ENCODE assay signal across 36 cellular contexts in genomic region chr4:18842431-18842830, GRCh38.
"Had no signal": no experiment of that assay in that cellular context is flagged by ENCODE, and none has a peak within 500 bp of the region (broad histone marks: within the 10 kb centered on the region; RNA-seq: fewer than 3 reads in every experiment).

No MANE protein-coding gene starts in this region.

- H3K4me3 Mint-ChIP-seq: activated B cell treated with CpG ODN at 0.5 μM for 24 hours; activated CD4-positive, alpha-beta memory T cell treated with anti-CD3 and anti-CD28 coated beads for 36 hours; activated CD4-positive, alpha-beta T cell treated with anti-CD3 and anti-CD28 coated beads, Interleukin-2, amount 10 ng/mL, durations not matched to agents 24 days and 14 days; activated CD8-positive, alpha-beta T cell treated with anti-CD3 and anti-CD28 coated beads for 36 hours; activated naive CD4-positive, alpha-beta T cell treated with anti-CD3 and anti-CD28 coated beads for 36 hours; activated naive CD8-positive, alpha-beta T cell treated with anti-CD3 and anti-CD28 coated beads for 36 hours; activated T-cell treated with anti-CD3 and anti-CD28 coated beads, Interleukin-2, amount 50 U/mL, for 4 hours; activated T-cell treated with anti-CD3 and anti-CD28 coated beads, Interleukin-2, amount 50 U/mL, for 72 hours; activated T-helper 1 cell treated with anti-CD3 and anti-CD28 coated beads, Interleukin-12 subunit alpha, Interleukin-12 subunit beta, Interleukin-2, Interleukin-4 antibody, amounts not matched to agents 30 ng/mL and 10 ng/mL and 1 ng/mL, durations not matched to agents 14 hours and 24 hours and 36 hours; activated T-helper 17 cell treated with anti-CD3 and anti-CD28 coated beads, Interleukin-2, amount 50 U/mL, for 72 hours; brain; central memory CD8-positive, alpha-beta T cell; T-helper 1 cell treated with Interleukin-12 subunit alpha and Interleukin-12 subunit beta and Interleukin-4 antibody, amounts not matched to agents 30 μg/mL and 1 μg/mL, for 36 hours; T-helper 2 cell treated with Interferon-gamma antibody and Interleukin-4, amounts not matched to agents 5 μg/mL and 100 μg/mL, for 36 hours had no signal

- H3K36me3 Mint-ChIP-seq: activated CD4-positive, alpha-beta memory T cell treated with anti-CD3 and anti-CD28 coated beads for 36 hours; activated naive CD4-positive, alpha-beta T cell treated with anti-CD3 and anti-CD28 coated beads, Interleukin-2, amount 50 U/mL, for 72 hours; activated naive CD8-positive, alpha-beta T cell treated with anti-CD3 and anti-CD28 coated beads for 36 hours; brain had no signal

- ATAC-seq: activated CD8-positive, alpha-beta T cell treated with anti-CD3 and anti-CD28 coated beads for 36 hours; activated naive CD4-positive, alpha-beta T cell treated with anti-CD3 and anti-CD28 coated beads, Interleukin-2, amount 50 U/mL, for 72 hours; activated T-cell treated with anti-CD3 and anti-CD28 coated beads, Interleukin-2, amount 50 U/mL, for 4 hours; activated T-cell treated with anti-CD3 and anti-CD28 coated beads, Interleukin-2, amount 50 U/mL, for 72 hours; activated T-helper 17 cell treated with anti-CD3 and anti-CD28 coated beads, Interleukin-2, amount 50 U/mL, for 72 hours had no signal

- H3K4me3 ChIP-seq: adrenal gland, cardiac muscle cell had no signal

- H3K27ac ChIP-seq: adrenal gland, cardiac muscle cell, VCaP had no signal

- DNase-seq: activated B cell treated with CpG ODN at 0.5 μM for 24 hours; activated CD4-positive, alpha-beta memory T cell treated with anti-CD3 and anti-CD28 coated beads for 36 hours; activated CD4-positive, alpha-beta T cell treated with anti-CD3 and anti-CD28 coated beads for 4 hours; activated CD4-positive, alpha-beta T cell treated with anti-CD3 and anti-CD28 coated beads, Interleukin-2, amount 10 ng/mL, durations not matched to agents 24 days and 14 days; activated CD4-positive, alpha-beta T cell treated with anti-CD3 and anti-CD28 coated beads, Interleukin-2, amount 50 U/mL, for 1 hour; activated CD4-positive, alpha-beta T cell treated with anti-CD3 and anti-CD28 coated beads, Interleukin-2, amount 50 U/mL, for 4 hours; activated CD4-positive, CD25-positive, alpha-beta regulatory T cell treated with anti-CD3 and anti-CD28 coated beads, Interleukin-2, amount 50 U/mL, for 72 hours; activated CD8-positive, alpha-beta memory T cell treated with anti-CD3 and anti-CD28 coated beads, Interleukin-2, amount 50 U/mL, for 4 hours; activated CD8-positive, alpha-beta T cell treated with anti-CD3 and anti-CD28 coated beads for 36 hours; activated effector memory CD4-positive, alpha-beta T cell treated with anti-CD3 and anti-CD28 coated beads, Interleukin-2, amount 50 U/mL, for 16 hours; activated gamma-delta T cell treated with Interleukin-2 at 50 U/mL for 16 hours; activated naive CD4-positive, alpha-beta T cell; activated naive CD4-positive, alpha-beta T cell treated with anti-CD3 and anti-CD28 coated beads for 36 hours; activated naive CD4-positive, alpha-beta T cell treated with anti-CD3 and anti-CD28 coated beads, Interleukin-2, amount 50 U/mL, for 16 hours; activated naive CD8-positive, alpha-beta T cell treated with anti-CD3 and anti-CD28 coated beads for 36 hours; activated T-cell treated with anti-CD3 and anti-CD28 coated beads for 4 hours; activated T-cell treated with anti-CD3 and anti-CD28 coated beads, Interleukin-2, amount 50 U/mL, for 1 hour; activated T-cell treated with anti-CD3 and anti-CD28 coated beads, Interleukin-2, amount 50 U/mL, for 4 hours; activated T-cell treated with anti-CD3 and anti-CD28 coated beads, Interleukin-2, amount 50 U/mL, for 72 hours; adrenal gland; amniotic stem cell; aorta; caudate nucleus; cerebellar nuclear complex; T-helper 1 cell; T-helper 2 cell; T-helper 9 cell had no signal

- H3K9me3 ChIP-seq: adrenal gland had no signal

- H3K27me3 Mint-ChIP-seq: activated B cell treated with CpG ODN at 0.5 μM for 24 hours; activated CD4-positive, alpha-beta memory T cell treated with anti-CD3 and anti-CD28 coated beads for 36 hours; activated CD4-positive, alpha-beta T cell treated with anti-CD3 and anti-CD28 coated beads, Interleukin-2, amount 10 ng/mL, durations not matched to agents 24 days and 14 days; activated CD8-positive, alpha-beta T cell treated with anti-CD3 and anti-CD28 coated beads for 36 hours; activated naive CD8-positive, alpha-beta T cell treated with anti-CD3 and anti-CD28 coated beads for 36 hours; activated T-helper 17 cell treated with anti-CD3 and anti-CD28 coated beads, Interleukin-2, amount 50 U/mL, for 72 hours; central memory CD8-positive, alpha-beta T cell had no signal

- H3K36me3 ChIP-seq: adrenal gland, cardiac muscle cell had no signal

- H3K4me1 Mint-ChIP-seq: activated B cell treated with CpG ODN at 0.5 μM for 24 hours; activated CD4-positive, alpha-beta T cell treated with anti-CD3 and anti-CD28 coated beads, Interleukin-2, amount 10 ng/mL, durations not matched to agents 24 days and 14 days; activated naive CD8-positive, alpha-beta T cell treated with anti-CD3 and anti-CD28 coated beads for 36 hours; activated T-helper 17 cell treated with anti-CD3 and anti-CD28 coated beads, Interleukin-2, amount 50 U/mL, for 72 hours; central memory CD8-positive, alpha-beta T cell had no signal

- H3K27ac Mint-ChIP-seq: activated B cell treated with CpG ODN at 0.5 μM for 24 hours; activated CD4-positive, alpha-beta memory T cell treated with anti-CD3 and anti-CD28 coated beads for 36 hours; activated CD4-positive, alpha-beta T cell treated with anti-CD3 and anti-CD28 coated beads, Interleukin-2, amount 10 ng/mL, durations not matched to agents 24 days and 14 days; activated CD8-positive, alpha-beta T cell treated with anti-CD3 and anti-CD28 coated beads for 36 hours; activated naive CD4-positive, alpha-beta T cell treated with anti-CD3 and anti-CD28 coated beads for 36 hours; activated naive CD4-positive, alpha-beta T cell treated with anti-CD3 and anti-CD28 coated beads, Interleukin-2, amount 50 U/mL, for 72 hours; activated naive CD8-positive, alpha-beta T cell treated with anti-CD3 and anti-CD28 coated beads for 36 hours; activated T-cell treated with anti-CD3 and anti-CD28 coated beads, Interleukin-2, amount 50 U/mL, for 72 hours; activated T-helper 1 cell treated with anti-CD3 and anti-CD28 coated beads, Interleukin-12 subunit alpha, Interleukin-12 subunit beta, Interleukin-2, Interleukin-4 antibody, amounts not matched to agents 30 ng/mL and 10 ng/mL and 1 ng/mL, durations not matched to agents 14 hours and 24 hours and 36 hours; activated T-helper 17 cell treated with anti-CD3 and anti-CD28 coated beads, Interleukin-2, amount 50 U/mL, for 72 hours; brain; T-helper 1 cell treated with Interleukin-12 subunit alpha and Interleukin-12 subunit beta and Interleukin-4 antibody, amounts not matched to agents 30 μg/mL and 1 μg/mL, for 36 hours; T-helper 2 cell treated with Interferon-gamma antibody and Interleukin-4, amounts not matched to agents 5 μg/mL and 100 μg/mL, for 36 hours had no signal

- H3K4me1 ChIP-seq: adrenal gland had no signal

- H3K27me3 ChIP-seq: adrenal gland, cardiac muscle cell had no signal
